Comparison of ENCODE assay signal across 23 cellular contexts in genomic region chr6:145022199-145022782, GRCh38.
"Had no signal": no experiment of that assay in that cellular context is flagged by ENCODE, and none has a peak within 500 bp of the region (broad histone marks: within the 10 kb centered on the region; RNA-seq: fewer than 3 reads in every experiment).

No MANE protein-coding gene starts in this region.

- H3K27me3 ChIP-seq: hepatocyte, neutrophil, sigmoid colon, testis, tibial nerve, upper lobe of right lung, vagina had no signal

- H3K27ac Mint-ChIP-seq: endodermal cell; naive thymus-derived CD4-positive, alpha-beta T cell had no signal

- ATAC-seq: left cardiac atrium; naive thymus-derived CD4-positive, alpha-beta T cell; upper lobe of right lung had no signal

- H3K9me3 ChIP-seq: left ventricle myocardium inferior, neutrophil, psoas muscle, sigmoid colon, testis, tibial nerve, upper lobe of right lung, vagina had no signal

- H2AFZ ChIP-seq: hepatocyte had no signal

- FAIRE-seq: endothelial cell of umbilical vein, kidney had no signal

- H3K4me2 ChIP-seq: hepatocyte had no signal

- H3K4me3 Mint-ChIP-seq: endodermal cell; naive thymus-derived CD4-positive, alpha-beta T cell; nephron progenitor cell had no signal

- H3K36me3 ChIP-seq: left ventricle myocardium inferior, neutrophil, sigmoid colon, tibial nerve, upper lobe of right lung, vagina had no signal

- H3K27ac ChIP-seq: coronary artery, hepatocyte, neutrophil, psoas muscle, sigmoid colon, skin epidermis, testis, tibial nerve, upper lobe of right lung, vagina had no signal

- H3K36me3 Mint-ChIP-seq: naive thymus-derived CD4-positive, alpha-beta T cell had no signal

- H3K79me2 ChIP-seq: hepatocyte had no signal

- H3K9me3 Mint-ChIP-seq: naive thymus-derived CD4-positive, alpha-beta T cell; nephron progenitor cell had no signal

- H3K4me1 ChIP-seq: testis, tibial nerve, upper lobe of right lung, vagina had no signal

- H3K4me3 ChIP-seq: coronary artery, hepatocyte, left ventricle myocardium inferior, lung, psoas muscle, sigmoid colon, skin epidermis, testis, tibial nerve, upper lobe of right lung, vagina had no signal

- DNase-seq: effector CD4-positive, alpha-beta T cell; endodermal cell; head of caudate nucleus; kidney; left cardiac atrium; left ventricle myocardium inferior; mesenchymal stem cell; naive thymus-derived CD4-positive, alpha-beta T cell; nephron progenitor cell; psoas muscle; sigmoid colon; stimulated activated CD4-positive, alpha-beta T cell treated with anti-CD3 and anti-CD28 coated beads, Interleukin-12 subunit alpha, Interleukin-12 subunit beta, amount 100 ng/mL, for 4 hours; stimulated activated naive CD4-positive, alpha-beta T cell treated with Interleukin-2 at 50 U/mL for 16 hours; testis; upper lobe of right lung had no signal
